Comparison of ENCODE assay signal across 8 cellular contexts in genomic region chr21:36981049-36981391, GRCh38. TPM values are rescaled to one million over a fixed set of nuclear protein-coding genes. Genes with fewer than 3 reads are reported as not detected.
DNase-seq lines count a peak whose midpoint lies in the region; ATAC-seq and TF ChIP-seq lines count a peak whose summit lies in the region.

No MANE protein-coding gene starts in this region.

- ATAC-seq in HG03280 (IDR thresholded peaks at IDR 0.05; ENCODE audit: unreplicated experiment) (no peak), GM21381 (IDR thresholded peaks at IDR 0.05; ENCODE audit: unreplicated experiment) (no peak)

- TF ChIP-seq POLR2A in breast epithelium (IDR thresholded peaks at IDR 0.05) (no peak), vagina (IDR thresholded peaks at IDR 0.05) (no peak)

- H3K9me3 ChIP-seq in right atrium auricular region (no peaks in the 10 kb centered on the region), breast epithelium (no peaks in the 10 kb centered on the region), mucosa of rectum (ENCODE audit: control insufficient read depth in 2 of 2, low read length in 2 of 2) (no peaks in the 10 kb centered on the region), vagina (no peaks in the 10 kb centered on the region)

- peak overlapping the region in 1 of 2 donors; percentile 47 for H3K9ac ChIP-seq in mucosa of rectum (ENCODE audit: low read depth in 1 of 2, low read length in 2 of 2)

- H3K36me3 ChIP-seq in right atrium auricular region, result no peaks in the 10 kb centered on the region
- H3K36me3 ChIP-seq in breast epithelium, result no peaks in the 10 kb centered on the region
- H3K36me3 ChIP-seq in mucosa of rectum (ENCODE audit: control insufficient read depth in 2 of 2, insufficient read depth in 2 of 2, low read length in 2 of 2), result no peaks in the 10 kb centered on the region
- H3K36me3 ChIP-seq in vagina, result no peaks in the 10 kb centered on the region

- TF ChIP-seq CTCF in right atrium auricular region (IDR thresholded peaks at IDR 0.05) (no peak), breast epithelium (IDR thresholded peaks at IDR 0.05) (no peak), vagina (IDR thresholded peaks at IDR 0.05) (no peak)

- H3K4me3 ChIP-seq in right atrium auricular region (peak overlapping the region; percentile 20 to 55), breast epithelium (peak overlapping the region; percentile 39 to 82 (median 56)), mucosa of rectum (ENCODE audit: low read length in 2 of 2) (peak overlapping the region; percentile 57 to 59), vagina (peak overlapping the region; percentile 40 to 56)

- H3K27ac ChIP-seq in right atrium auricular region, result no peak overlapping the region
- H3K27ac ChIP-seq in breast epithelium, result peak overlapping the region; percentile 74 to 85
- H3K27ac ChIP-seq in mucosa of rectum (ENCODE audit: low read depth in 2 of 2, low read length in 2 of 2), result no peak overlapping the region
- H3K27ac ChIP-seq in vagina, result peak overlapping the region; percentile 4

- no peaks in the 10 kb centered on the region for H3K27me3 ChIP-seq in right atrium auricular region
- no peaks in the 10 kb centered on the region for H3K27me3 ChIP-seq in breast epithelium
- H3K27me3 ChIP-seq in mucosa of rectum (ENCODE audit: control insufficient read depth in 2 of 2, insufficient read depth in 2 of 2, low read length in 2 of 2), result no peaks in the 10 kb centered on the region
- H3K27me3 ChIP-seq in vagina, result no peaks in the 10 kb centered on the region

- DNase-seq in right atrium auricular region (ENCODE audit: low spot score), result no peak
- DNase-seq in cardiac septum (ENCODE audit: low spot score), result no peak
- DNase-seq in breast epithelium (ENCODE audit: low spot score in 2 of 2), result no peak
- no peak for DNase-seq in vagina (ENCODE audit: extremely low spot score in 2 of 2)
- no peak for DNase-seq in stimulated activated CD4-positive, alpha-beta T cell treated with anti-CD3 and anti-CD28 coated beads, Interleukin-15, amount 100 ng/mL, for 24 hours

- intact Hi-C loops in cardiac septum (cut with DNase I) (no loop called here), breast epithelium (cut with DNase I; ENCODE audit: low total_unique reads) (no loop called here), vagina (cut with DNase I) (no loop called here)

- H3K4me1 ChIP-seq in right atrium auricular region (peaks cover 0 to 10% of the 10 kb centered on the region in 2 donors), breast epithelium (peaks cover 0 to 10% of the 10 kb centered on the region in 2 donors), mucosa of rectum (ENCODE audit: control insufficient read depth in 2 of 2, insufficient read depth in 2 of 2, low read length in 2 of 2) (peaks cover 3 to 11% of the 10 kb centered on the region in 2 donors), vagina (peaks cover 19% of the 10 kb centered on the region)

RNA-seq across cellular contexts. Expression of gene HLCS, which starts 14.6 kb away (rescaled TPM):
- total RNA-seq in right atrium auricular region (10 to 100 TPM in 1 of 2 donors, 1 to 10 TPM in 1; 6.9 to 10.0 TPM), cardiac septum (6.9 TPM), breast epithelium (10 to 100 TPM; 19.5 to 26.2 (median 20.3) TPM), vagina (10.3 TPM)

RNA-seq across cellular contexts. Expression of gene RIPPLY3, which starts 25.5 kb away (rescaled TPM):
- total RNA-seq in right atrium auricular region, result not detected
- total RNA-seq in cardiac septum, result not detected
- under 1 TPM in 2 of 3 donors, not detected in 1; 0.16 to 0.44 TPM for total RNA-seq in breast epithelium
- total RNA-seq in vagina, result not detected

Comparison
In these comparisons a context has a peak if more than half of its experiments do, and no peak if none do; other contexts are left out.
1. H3K27ac ChIP-seq: peak in breast epithelium (2 of 2) and vagina (single experiment); none in right atrium auricular region (0 of 2) and mucosa of rectum (0 of 2).
2. Peak in every context shown above with its lines, with median percentiles within 50 percentile points of each other: H3K4me3 ChIP-seq.